Comparison of ENCODE assay signal across 7 cellular contexts in genomic region chr4:84019626-84020025, GRCh38.
"Had no signal": no experiment of that assay in that cellular context is flagged by ENCODE, and none has a peak within 500 bp of the region (broad histone marks: within the 10 kb centered on the region; RNA-seq: fewer than 3 reads in every experiment).

No MANE protein-coding gene starts in this region.

- H3K36me3 Mint-ChIP-seq: IgD-negative memory B cell had no signal

- H3K4me1 Mint-ChIP-seq: IgD-negative memory B cell had no signal

- H3K4me3 Mint-ChIP-seq: IgD-negative memory B cell had no signal

- H3K27ac ChIP-seq: HL-60, KMS-11 had no signal

- H3K27ac Mint-ChIP-seq: IgD-negative memory B cell had no signal

- FAIRE-seq: HTR-8/SVneo had no signal

- DNase-seq: Karpas-422, KBM-7, KG1 had no signal

- H3K4me2 ChIP-seq: KMS-11 had no signal

- H3K27me3 Mint-ChIP-seq: IgD-negative memory B cell had no signal

- H3K9ac ChIP-seq: KMS-11 had no signal
